Comparison of ENCODE assay signal across 2 cellular contexts in the genomic region with DNA sequence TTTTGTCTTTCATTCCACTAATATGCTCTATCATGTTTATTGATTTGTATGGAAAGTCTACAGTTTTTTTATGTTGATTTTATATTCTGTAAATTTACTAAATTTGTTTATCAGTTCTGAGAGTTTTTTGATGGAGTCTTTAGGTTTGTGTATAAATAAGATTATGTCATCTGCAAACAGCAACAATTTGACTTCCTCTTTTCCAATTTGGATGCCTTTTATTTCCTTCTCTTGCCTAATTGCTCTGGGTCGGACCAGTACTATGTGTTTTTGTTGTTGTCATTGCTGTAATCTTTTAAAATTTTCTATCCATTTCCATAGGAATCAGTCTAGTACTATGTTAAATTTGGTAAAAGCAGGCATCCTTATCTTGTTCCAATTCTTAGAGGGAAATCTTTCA.
TF ChIP-seq lines count a peak whose summit lies in the region.

No MANE protein-coding gene starts in this region.

TF ChIP-seq in GM12891, 5 proteins besides CTCF, POLR2A, EP300 and RAD21:
- TF ChIP-seq POU2F2 (IDR thresholded peaks at IDR 0.05; ENCODE audit: low read depth, low read length) (no peak), SPI1 (IDR thresholded peaks at IDR 0.05; ENCODE audit: low read depth, low read length) (0 out of 2 replicates have a peak, but pooled peaks have one; percentile 27)

TF ChIP-seq in K562, 482 proteins besides CTCF, POLR2A, EP300 and RAD21:
- TF ChIP-seq TGIF2 (CRISPR knock-in tag; IDR thresholded peaks at IDR 0.05) (no peak), ZNF316 (IDR thresholded peaks at IDR 0.05) (no peak), SPI1 (IDR thresholded peaks at IDR 0.05; ENCODE audit: borderline replicate concordance, low read depth, low read length) (peak; percentile 76), HLTF (IDR thresholded peaks at IDR 0.05) (no peak)
